In genomic region chr15:92117301-92117731, GRCh38 we compare ENCODE assay signal across 14 cellular contexts.
A peak's percentile ranks its signal among the peaks of the same experiment; 100 is the strongest.
DNase-seq lines count a peak whose midpoint lies in the region; TF ChIP-seq lines count a peak whose summit lies in the region.
"Had no signal": no experiment of that assay in that cellular context is flagged by ENCODE, and none has a peak within 500 bp of the region (broad histone marks: within the 10 kb centered on the region; RNA-seq: fewer than 3 reads in every experiment).

No MANE protein-coding gene starts in this region.

- peak; percentile 5 for DNase-seq in GM04504 (ENCODE audit: low read depth)
- no peak for DNase-seq in Karpas-422
- peak; percentile 11 for DNase-seq in fibroblast of villous mesenchyme (ENCODE audit: low read depth)
- DNase-seq in skeletal muscle cell (ENCODE audit: low read depth) = peak; percentile 8
- no peak for DNase-seq in stimulated activated CD4-positive, alpha-beta T cell treated with anti-CD3 and anti-CD28 coated beads, Interleukin-12 subunit alpha, Interleukin-12 subunit beta, amount 100 ng/mL, for 4 hours
- no peak for DNase-seq in UCSD-AML1 (lab: John Stamatoyannopoulos, UW; ENCODE audit: unreplicated experiment)
- no peak for DNase-seq in NCI-H1930 (lab: John Stamatoyannopoulos, UW)
- DNase-seq: activated B cell treated with CpG ODN at 0.5 μM for 24 hours; activated CD4-positive, alpha-beta memory T cell treated with anti-CD3 and anti-CD28 coated beads for 36 hours; activated naive CD4-positive, alpha-beta T cell treated with anti-CD3 and anti-CD28 coated beads for 36 hours; BE2C; cortex of kidney; NCI-H1417 treated with DMSO at 0.1 percent for 48 hours; SJCRH30 had no signal

- no peaks in the 10 kb centered on the region for H3K9me2 ChIP-seq in Karpas-422 (replicated peaks; ENCODE audit: insufficient read depth, low read length)

- H3K4me1 ChIP-seq in Karpas-422 (ENCODE audit: low read length) = peaks cover 61% of the 10 kb centered on the region
- H3K4me1 ChIP-seq: BE2C had no signal

- peak overlapping the region; percentile 85 for H3K27ac ChIP-seq in Karpas-422 (ENCODE audit: low read length)
- H3K27ac ChIP-seq: SJCRH30 had no signal

- H2AFZ ChIP-seq in Karpas-422 (ENCODE audit: low read length) = no peak overlapping the region

- H3K36me3 ChIP-seq in Karpas-422 (ENCODE audit: insufficient read depth, low read length) = peaks cover 20% of the 10 kb centered on the region
- H3K36me3 ChIP-seq: BE2C, SJCRH30 had no signal

- H3K79me2 ChIP-seq in Karpas-422 (ENCODE audit: low read length) = peaks cover 41% of the 10 kb centered on the region

- peak overlapping the region; percentile 53 for H3K4me2 ChIP-seq in Karpas-422 (ENCODE audit: low read depth, low read length, poor library complexity, severe bottlenecking)

- H3K4me3 ChIP-seq in Karpas-422 (ENCODE audit: low read length) (peak overlapping the region; percentile 27; the same call in 1 of the 2 replicates), fibroblast of villous mesenchyme (ENCODE audit: low read depth, low read length) (no peak overlapping the region), skeletal muscle cell (ENCODE audit: low read depth, low read length) (no peak overlapping the region)
- H3K4me3 ChIP-seq: SJCRH30 had no signal

- H3K27me3 ChIP-seq in Karpas-422 (ENCODE audit: low read length) = no peaks in the 10 kb centered on the region
- H3K27me3 ChIP-seq: BE2C, SJCRH30 had no signal

- H4K20me1 ChIP-seq in Karpas-422 (ENCODE audit: insufficient read depth, low read depth, low read length) = peaks cover 3% of the 10 kb centered on the region; the same call in 1 of the 2 replicates

- H3K9ac ChIP-seq in Karpas-422 (ENCODE audit: low read length) = no peak overlapping the region

- H3K9me3 ChIP-seq in Karpas-422 (ENCODE audit: low read length) = no peaks in the 10 kb centered on the region
- H3K9me3 ChIP-seq: BE2C, SJCRH30 had no signal

- no peak for TF ChIP-seq CTCF in fibroblast of villous mesenchyme (IDR thresholded peaks at IDR 0.05; ENCODE audit: insufficient read depth, low read depth, low read length)

Comparison
In these comparisons a context has a peak if more than half of its experiments do, and no peak if none do; other contexts are left out.
1. DNase-seq: peak in GM04504 (single experiment), fibroblast of villous mesenchyme (single experiment) and skeletal muscle cell (single experiment); none in Karpas-422 (single experiment), stimulated activated CD4-positive, alpha-beta T cell treated with anti-CD3 and anti-CD28 coated beads, Interleukin-12 subunit alpha, Interleukin-12 subunit beta, amount 100 ng/mL, for 4 hours (single experiment), UCSD-AML1 (single experiment) and NCI-H1930 (0 of 2).